In genomic region chr4:8009097-8009496, GRCh38 we compare ENCODE assay signal across 25 cellular contexts.
"Had no signal": no experiment of that assay in that cellular context is flagged by ENCODE, and none has a peak within 500 bp of the region (broad histone marks: within the 10 kb centered on the region; RNA-seq: fewer than 3 reads in every experiment).

No MANE protein-coding gene starts in this region.

- H3K4me2 ChIP-seq: SK-N-SH had no signal

- ATAC-seq: activated CD8-positive, alpha-beta T cell treated with anti-CD3 and anti-CD28 coated beads for 36 hours; activated naive CD8-positive, alpha-beta T cell treated with anti-CD3 and anti-CD28 coated beads, Interleukin-2, amount 50 U/mL, for 24 hours; PC-3 had no signal

- DNase-seq: activated CD4-positive, alpha-beta T cell treated with anti-CD3 and anti-CD28 coated beads, Interleukin-2, amount 10 ng/mL, durations not matched to agents 24 days and 14 days; activated CD4-positive, alpha-beta T cell treated with anti-CD3 and anti-CD28 coated beads, Interleukin-2, amount 50 U/mL, for 4 hours; activated CD8-positive, alpha-beta T cell treated with anti-CD3 and anti-CD28 coated beads for 36 hours; activated gamma-delta T cell treated with Interleukin-2 at 50 U/mL for 16 hours; activated naive CD4-positive, alpha-beta T cell treated with anti-CD3 and anti-CD28 coated beads for 36 hours; activated naive CD8-positive, alpha-beta T cell treated with anti-CD3 and anti-CD28 coated beads, Interleukin-2, amount 50 U/mL, for 24 hours; activated T-cell treated with anti-CD3 and anti-CD28 coated beads, Interleukin-2, amount 50 U/mL, for 24 hours; brain microvascular endothelial cell; central memory CD4-positive, alpha-beta T cell; Kasumi-1; MG63; NCI-H1048; NCI-H1105 treated with DMSO at 0.1 percent for 48 hours; NCI-H2029 treated with DMSO at 0.1 percent for 48 hours; NCI-H2107; NCI-H345; NCI-H748 treated with DMSO at 0.1 percent for 48 hours; NK-92 treated with Interleukin-12 subunit alpha and Interleukin-12 subunit beta, amount 100 ng/mL, for 24 hours; PC-3; Peyer's patch; RPMI8226; SHP77 treated with DMSO at 0.1 percent for 48 hours had no signal

- H3K9me3 ChIP-seq: MG63, Peyer's patch, SJSA1, SK-N-SH had no signal

- H3K27me3 ChIP-seq: MG63, Peyer's patch had no signal

- H3K9ac ChIP-seq: SK-N-SH had no signal

- H3K36me3 ChIP-seq: brain microvascular endothelial cell, MG63, Peyer's patch, SJSA1 had no signal

- H3K4me3 ChIP-seq: MG63, Peyer's patch, SJSA1 had no signal

- H3K4me1 ChIP-seq: SJSA1 had no signal

- FAIRE-seq: TTC549 had no signal

- H3K27ac ChIP-seq: brain microvascular endothelial cell, Peyer's patch, SJSA1 had no signal
